10 cellular contexts compared by ENCODE assay signal in the genomic region with DNA sequence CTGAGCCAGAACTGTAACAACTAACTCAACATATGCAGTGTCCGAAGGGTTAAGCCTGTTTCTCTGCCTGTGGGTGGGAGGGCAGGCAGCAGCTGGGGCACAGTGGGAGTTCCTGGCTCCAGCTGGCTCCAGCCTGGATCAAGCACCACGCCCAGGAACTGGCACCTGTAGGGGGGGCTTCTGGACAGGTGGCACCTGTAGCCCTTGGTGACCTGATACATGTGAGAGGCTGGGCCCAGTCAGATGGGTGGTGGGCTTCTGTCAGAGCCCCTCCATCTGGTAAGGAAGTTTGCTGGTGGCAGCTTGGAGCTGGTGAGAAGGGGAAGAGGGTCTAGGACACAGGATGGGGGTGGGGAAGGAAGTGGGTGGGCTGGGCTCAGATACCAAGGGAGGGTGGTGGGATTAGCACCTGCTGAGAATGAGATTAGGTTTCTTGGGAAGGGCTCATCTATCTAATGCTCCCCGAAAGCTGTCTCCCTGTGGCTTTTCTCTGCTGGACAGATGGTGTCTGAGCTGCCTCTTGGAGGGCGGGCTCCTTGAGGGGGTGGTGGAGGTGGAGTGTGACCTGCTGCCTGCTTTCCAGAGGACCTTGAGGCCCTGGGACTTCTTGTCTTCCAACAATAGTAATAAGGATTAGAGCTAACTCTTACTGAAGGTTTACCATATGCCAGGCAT. TPM values are rescaled to one million over a fixed set of nuclear protein-coding genes. Genes with fewer than 3 reads are reported as not detected.
DNase-seq lines count a peak whose midpoint lies in the region; TF ChIP-seq lines count a peak whose summit lies in the region.
"Had no signal": no experiment of that assay in that cellular context is flagged by ENCODE, and none has a peak within 500 bp of the region (broad histone marks: within the 10 kb centered on the region; RNA-seq: fewer than 3 reads in every experiment).

No MANE protein-coding gene starts in this region.

- intact Hi-C loops in colonic mucosa (cut with DNase I) (no loop called here), spleen (cut with DNase I; ENCODE audit: low total_unique reads) (no loop called here)

- H3K27ac ChIP-seq in colonic mucosa (peak overlapping the region; percentile 14), spleen (peak overlapping the region in 7 of 8 donors; percentile 1 to 86 (median 47))

- no peak for TF ChIP-seq POLR2A in spleen (IDR thresholded peaks at IDR 0.05)

- no peak overlapping the region for H3K4me3 ChIP-seq in colonic mucosa
- H3K4me3 ChIP-seq in spleen = no peak overlapping the region

- H3K9ac ChIP-seq in colonic mucosa (ENCODE audit: low read depth in 2 of 2, low read length in 2 of 2) = no peak overlapping the region

- H3K9me3 ChIP-seq in colonic mucosa = no peaks in the 10 kb centered on the region
- H3K9me3 ChIP-seq in spleen = no peaks in the 10 kb centered on the region

- WGBS in spleen, 5 donors = 59 to 73% (median 69%) methylated on average over 3 to 4 of the region's 4 CpGs

- no peak for TF ChIP-seq CTCF in colonic mucosa (IDR thresholded peaks at IDR 0.05)
- no peak for TF ChIP-seq CTCF in spleen (IDR thresholded peaks at IDR 0.05 in 8 of 11, conservative IDR thresholded peaks at IDR 0.05 in 3 of 11)
- TF ChIP-seq CTCF in GM10266 (IDR thresholded peaks at IDR 0.05; ENCODE audit: control insufficient read depth, insufficient read depth, low read depth, missing control alignments) = no peak

- no peaks in the 10 kb centered on the region for H3K27me3 ChIP-seq in colonic mucosa
- no peaks in the 10 kb centered on the region for H3K27me3 ChIP-seq in spleen (replicated peaks in 1 of 7)

- H3K4me1 ChIP-seq in colonic mucosa (peaks cover 2% of the 10 kb centered on the region), spleen (peaks cover 34 to 99% (median 77%) of the 10 kb centered on the region in 6 donors)

- no peaks in the 10 kb centered on the region for H3K36me3 ChIP-seq in colonic mucosa
- peaks cover 0 to 77% (median 14%) of the 10 kb centered on the region in 6 donors for H3K36me3 ChIP-seq in spleen

- DNase-seq in NCI-H2227 (lab: John Stamatoyannopoulos, UW; ENCODE audit: unreplicated experiment) (peak; percentile 29), NCI-H2227 treated with DMSO at 0.1 percent for 48 hours (lab: John Stamatoyannopoulos, UW) (no peak), NCI-H2196 treated with DMSO at 0.1 percent for 48 hours (lab: John Stamatoyannopoulos, UW; ENCODE audit: unreplicated experiment) (peak; percentile 48), colonic mucosa (no peak), spleen (no peak), medulla oblongata (ENCODE audit: extremely low spot score) (no peak), GM10266 (ENCODE audit: extremely low spot score) (no peak), hippocampal formation (lab: John Stamatoyannopoulos, UW) (no peak)
- DNase-seq: NCI-H226 had no signal

RNA-seq across cellular contexts. Expression of gene BCL2L1, which starts 28.5 kb away (rescaled TPM):
- 10 to 100 TPM; 55.9 to 59.4 TPM for total RNA-seq in colonic mucosa
- 100 to 1,000 TPM in 4 of 7 donors, 10 to 100 TPM in 3; 70.2 to 167 (median 107) TPM for total RNA-seq in spleen
- polyA plus RNA-seq in spleen = 10 to 100 TPM; 18.7 to 55.5 (median 22.7) TPM

RNA-seq across cellular contexts. Expression of gene TPX2, which starts 45.0 kb away (rescaled TPM):
- total RNA-seq in colonic mucosa = 10 to 100 TPM; 21.8 to 74.5 TPM
- total RNA-seq in spleen = 10 to 100 TPM in 3 of 7 donors, 1 to 10 TPM in 4; 2.6 to 16.2 (median 8.8) TPM
- 1 to 10 TPM; 1.4 to 9.3 (median 3.1) TPM for polyA plus RNA-seq in spleen

RNA-seq across cellular contexts. Expression of gene COX4I2, which starts 56.4 kb away (rescaled TPM):
- total RNA-seq in colonic mucosa = under 1 TPM in 1 of 2 donors, not detected in 1; 0.52 TPM
- total RNA-seq in spleen = 1 to 10 TPM in 3 of 7 donors, not detected in 4; 1.1 to 1.5 (median 1.5) TPM
- 1 to 10 TPM; 1.9 to 4.6 (median 2.0) TPM for polyA plus RNA-seq in spleen
- polyA plus RNA-seq: AG04450 had no signal

Comparison
In these comparisons a context has a peak if more than half of its experiments do, and no peak if none do; other contexts are left out.
1. DNase-seq: peak in NCI-H2227 (single experiment) and NCI-H2196 treated with DMSO at 0.1 percent for 48 hours (single experiment); none in NCI-H2227 treated with DMSO at 0.1 percent for 48 hours (single experiment), colonic mucosa (single experiment), spleen (single experiment), medulla oblongata (single experiment), GM10266 (single experiment) and hippocampal formation (0 of 2).